In the genomic region with DNA sequence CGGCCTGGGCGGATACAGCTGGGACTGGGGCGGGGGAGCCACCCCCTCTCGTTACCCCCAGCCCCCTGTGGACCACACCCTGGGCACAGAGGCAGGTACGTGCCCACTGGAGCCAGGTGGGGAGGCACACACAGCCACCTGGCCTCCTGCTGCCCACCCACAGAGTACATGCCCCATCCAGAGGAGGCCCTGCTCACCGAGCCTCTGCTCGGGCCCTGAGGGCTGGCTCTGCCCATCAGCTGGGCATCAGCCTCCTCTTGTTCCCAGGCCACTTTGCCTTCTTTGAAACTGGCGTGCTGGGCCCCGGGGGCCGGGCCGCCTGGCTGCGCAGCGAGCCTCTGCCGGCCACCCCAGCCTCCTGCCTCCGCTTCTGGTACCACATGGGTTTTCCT, we compare ENCODE assay signal across 11 cellular contexts. TPM values are rescaled to one million over a fixed set of nuclear protein-coding genes. Genes with fewer than 3 reads are reported as not detected.
DNase-seq lines count a peak whose midpoint lies in the region; ATAC-seq, FAIRE-seq and TF ChIP-seq lines count a peak whose summit lies in the region.
"Had no signal": no experiment of that assay in that cellular context is flagged by ENCODE, and none has a peak within 500 bp of the region (broad histone marks: within the 10 kb centered on the region; RNA-seq: fewer than 3 reads in every experiment).

No MANE protein-coding gene starts in this region.

- H3K4me3 Mint-ChIP-seq in stimulated activated naive CD8-positive, alpha-beta T cell treated with anti-CD3 and anti-CD28 coated beads, Interleukin-15, amount 100 ng/mL, for 72 hours = no peak overlapping the region
- no peak overlapping the region for H3K4me3 Mint-ChIP-seq in activated T-cell treated with anti-CD3 and anti-CD28 coated beads, Interleukin-2, amount 50 U/mL, for 24 hours
- H3K4me3 Mint-ChIP-seq: activated naive CD4-positive, alpha-beta T cell treated with anti-CD3 and anti-CD28 coated beads, Interleukin-2, amount 10 ng/mL, durations not matched to agents 7 days and 5 days; IgD-negative memory B cell had no signal

- H3K4me1 Mint-ChIP-seq in stimulated activated naive CD8-positive, alpha-beta T cell treated with anti-CD3 and anti-CD28 coated beads, Interleukin-15, amount 100 ng/mL, for 72 hours = peaks cover 4% of the 10 kb centered on the region
- H3K4me1 Mint-ChIP-seq in activated T-cell treated with anti-CD3 and anti-CD28 coated beads, Interleukin-2, amount 50 U/mL, for 24 hours (ENCODE audit: low read depth) = peaks cover under 1% of the 10 kb centered on the region
- H3K4me1 Mint-ChIP-seq: activated naive CD4-positive, alpha-beta T cell treated with anti-CD3 and anti-CD28 coated beads, Interleukin-2, amount 10 ng/mL, durations not matched to agents 7 days and 5 days had no signal

- no peak overlapping the region for H3K27ac Mint-ChIP-seq in stimulated activated naive CD8-positive, alpha-beta T cell treated with anti-CD3 and anti-CD28 coated beads, Interleukin-15, amount 100 ng/mL, for 72 hours
- H3K27ac Mint-ChIP-seq in activated T-cell treated with anti-CD3 and anti-CD28 coated beads, Interleukin-2, amount 50 U/mL, for 24 hours = no peak overlapping the region
- H3K27ac Mint-ChIP-seq: activated naive CD4-positive, alpha-beta T cell treated with anti-CD3 and anti-CD28 coated beads, Interleukin-2, amount 10 ng/mL, durations not matched to agents 7 days and 5 days; IgD-negative memory B cell; progenitor cell of endocrine pancreas had no signal

- intact Hi-C loops in left colon (cut with DNase I, micrococcal nuclease) = no loop called here

- H3K36me3 Mint-ChIP-seq in activated T-cell treated with anti-CD3 and anti-CD28 coated beads, Interleukin-2, amount 50 U/mL, for 24 hours (ENCODE audit: low read depth) = peaks cover 28% of the 10 kb centered on the region
- H3K36me3 Mint-ChIP-seq: IgD-negative memory B cell had no signal

- peak; percentile 5 for ATAC-seq in stimulated activated naive CD8-positive, alpha-beta T cell treated with anti-CD3 and anti-CD28 coated beads, Interleukin-15, amount 100 ng/mL, for 72 hours
- ATAC-seq in stimulated activated naive CD8-positive, alpha-beta T cell treated with anti-CD3 and anti-CD28 coated beads, Interleukin-15, Interleukin-2, amounts not matched to agents 100 U/mL and 50 U/mL, for 24 hours = no peak
- peak; percentile 3 for ATAC-seq in left colon

- no peaks in the 10 kb centered on the region for H3K9me3 Mint-ChIP-seq in stimulated activated naive CD8-positive, alpha-beta T cell treated with anti-CD3 and anti-CD28 coated beads, Interleukin-15, amount 100 ng/mL, for 72 hours
- H3K9me3 Mint-ChIP-seq in activated T-cell treated with anti-CD3 and anti-CD28 coated beads, Interleukin-2, amount 50 U/mL, for 24 hours = no peaks in the 10 kb centered on the region
- H3K9me3 Mint-ChIP-seq: activated naive CD4-positive, alpha-beta T cell treated with anti-CD3 and anti-CD28 coated beads, Interleukin-2, amount 10 ng/mL, durations not matched to agents 7 days and 5 days; IgD-negative memory B cell had no signal

- FAIRE-seq in GM12892 (lab: Jason Lieb, UNC) = no peak

- no peak for DNase-seq in stimulated activated naive CD8-positive, alpha-beta T cell treated with anti-CD3 and anti-CD28 coated beads, Interleukin-15, amount 100 ng/mL, for 72 hours
- no peak for DNase-seq in stimulated activated naive CD8-positive, alpha-beta T cell treated with anti-CD3 and anti-CD28 coated beads, Interleukin-15, Interleukin-2, amounts not matched to agents 100 U/mL and 50 U/mL, for 24 hours
- DNase-seq in left colon (no peak), GDM1 (lab: John Stamatoyannopoulos, UW) (no peak), GM12892 (ENCODE audit: insufficient read length) (no peak)
- DNase-seq in activated T-cell treated with anti-CD3 and anti-CD28 coated beads, Interleukin-2, amount 50 U/mL, for 24 hours = no peak
- DNase-seq: activated naive CD4-positive, alpha-beta T cell treated with anti-CD3 and anti-CD28 coated beads, Interleukin-2, amount 10 ng/mL, durations not matched to agents 7 days and 5 days; islet precursor cell; NCI-H1092 treated with DMSO at 0.1 percent for 48 hours had no signal

- H3K27me3 Mint-ChIP-seq in stimulated activated naive CD8-positive, alpha-beta T cell treated with anti-CD3 and anti-CD28 coated beads, Interleukin-15, amount 100 ng/mL, for 72 hours = no peaks in the 10 kb centered on the region
- H3K27me3 Mint-ChIP-seq in activated T-cell treated with anti-CD3 and anti-CD28 coated beads, Interleukin-2, amount 50 U/mL, for 24 hours = no peaks in the 10 kb centered on the region
- H3K27me3 Mint-ChIP-seq: activated naive CD4-positive, alpha-beta T cell treated with anti-CD3 and anti-CD28 coated beads, Interleukin-2, amount 10 ng/mL, durations not matched to agents 7 days and 5 days; IgD-negative memory B cell; progenitor cell of endocrine pancreas had no signal

- no peak for TF ChIP-seq POLR2A in GM12892 (IDR thresholded peaks at IDR 0.05; ENCODE audit: low read depth, low read length)

RNA-seq across cellular contexts. Expression of a gene that starts 6.3 kb away (rescaled TPM):
- total RNA-seq in left colon = 10 to 100 TPM; 19.1 to 20.1 TPM
- 2.3 TPM for polyA plus RNA-seq in GM12892 (2012; ENCODE audit: missing spikeins)

RNA-seq across cellular contexts. Expression of a gene that starts 7.7 kb away (rescaled TPM):
- total RNA-seq in left colon = 100 to 1,000 TPM; 434 to 466 TPM
- polyA plus RNA-seq in GM12892 (2012; ENCODE audit: missing spikeins) = 382 TPM

RNA-seq across cellular contexts. Expression of a gene that starts 9.2 kb away (rescaled TPM):
- 100 to 1,000 TPM; 109 to 154 TPM for total RNA-seq in left colon
- 113 TPM for polyA plus RNA-seq in GM12892 (2012; ENCODE audit: missing spikeins)

RNA-seq across cellular contexts. Expression of a gene that starts 16.2 kb away (rescaled TPM):
- 10 to 100 TPM; 10.4 to 11.1 TPM for total RNA-seq in left colon
- polyA plus RNA-seq in GM12892 (2012; ENCODE audit: missing spikeins) = 0.87 TPM

RNA-seq across cellular contexts. Expression of a gene that starts 27.9 kb away (rescaled TPM):
- 10 to 100 TPM; 23.7 to 25.3 TPM for total RNA-seq in left colon
- polyA plus RNA-seq in GM12892 (2012; ENCODE audit: missing spikeins) = 14.3 TPM
